In genomic region chr12:28162697-28163096, GRCh38 we compare ENCODE assay signal across 30 cellular contexts.
"Had no signal": no experiment of that assay in that cellular context is flagged by ENCODE, and none has a peak within 500 bp of the region (broad histone marks: within the 10 kb centered on the region; RNA-seq: fewer than 3 reads in every experiment).

No MANE protein-coding gene starts in this region.

- H3K4me1 ChIP-seq: gastrocnemius medialis had no signal

- H3K27me3 ChIP-seq: brain microvascular endothelial cell, dorsolateral prefrontal cortex, gastrocnemius medialis had no signal

- H3K4me3 ChIP-seq: coronary artery, dorsolateral prefrontal cortex, gastrocnemius medialis had no signal

- H3K27ac ChIP-seq: brain microvascular endothelial cell, coronary artery, dorsolateral prefrontal cortex, gastrocnemius medialis, WERI-Rb-1 had no signal

- H3K9me3 ChIP-seq: gastrocnemius medialis had no signal

- FAIRE-seq: astrocyte, bronchial epithelial cell had no signal

- DNase-seq: activated B cell treated with CpG ODN at 0.5 μM for 24 hours; activated CD4-positive, alpha-beta T cell treated with anti-CD3 and anti-CD28 coated beads for 48 hours; activated CD4-positive, alpha-beta T cell treated with anti-CD3 and anti-CD28 coated beads, Interleukin-2, amount 50 U/mL, for 1 hour; activated CD4-positive, alpha-beta T cell treated with anti-CD3 and anti-CD28 coated beads, Interleukin-2, amount 50 U/mL, for 48 hours; activated CD8-positive, alpha-beta memory T cell treated with anti-CD3 and anti-CD28 coated beads for 24 hours; activated CD8-positive, alpha-beta T cell treated with anti-CD3 and anti-CD28 coated beads for 36 hours; activated effector memory CD4-positive, alpha-beta T cell treated with Interleukin-2 at 50 U/mL for 16 hours; activated gamma-delta T cell treated with Interleukin-2 at 50 U/mL for 16 hours; activated naive CD4-positive, alpha-beta T cell treated with anti-CD3 and anti-CD28 coated beads, Interleukin-2, amount 50 U/mL, for 16 hours; activated naive CD4-positive, alpha-beta T cell treated with Interleukin-2 at 50 U/mL for 16 hours; activated T-cell treated with anti-CD3 and anti-CD28 coated beads, Interleukin-2, amount 50 U/mL, for 4 hours; amniotic stem cell; anterior cingulate cortex; brain microvascular endothelial cell; dorsolateral prefrontal cortex; effector memory CD4-positive, alpha-beta T cell; endodermal cell; foreskin fibroblast; gastrocnemius medialis; glutamatergic neuron; T-helper 1 cell; T-helper 17 cell; T1000; WERI-Rb-1 had no signal

- H3K36me3 ChIP-seq: brain microvascular endothelial cell, gastrocnemius medialis, WERI-Rb-1 had no signal

- ATAC-seq: activated CD4-positive, CD25-positive, alpha-beta regulatory T cell treated with anti-CD3 and anti-CD28 coated beads, Interleukin-2, amount 50 U/mL, for 24 hours; activated CD8-positive, alpha-beta T cell treated with anti-CD3 and anti-CD28 coated beads for 36 hours; activated T-cell treated with anti-CD3 and anti-CD28 coated beads, Interleukin-2, amount 50 U/mL, for 4 hours; activated T-helper 17 cell treated with anti-CD3 and anti-CD28 coated beads, Interleukin-2, amount 50 U/mL, for 72 hours; esophagus mucosa; gastrocnemius medialis; T-helper 17 cell had no signal
